In the genomic region with DNA sequence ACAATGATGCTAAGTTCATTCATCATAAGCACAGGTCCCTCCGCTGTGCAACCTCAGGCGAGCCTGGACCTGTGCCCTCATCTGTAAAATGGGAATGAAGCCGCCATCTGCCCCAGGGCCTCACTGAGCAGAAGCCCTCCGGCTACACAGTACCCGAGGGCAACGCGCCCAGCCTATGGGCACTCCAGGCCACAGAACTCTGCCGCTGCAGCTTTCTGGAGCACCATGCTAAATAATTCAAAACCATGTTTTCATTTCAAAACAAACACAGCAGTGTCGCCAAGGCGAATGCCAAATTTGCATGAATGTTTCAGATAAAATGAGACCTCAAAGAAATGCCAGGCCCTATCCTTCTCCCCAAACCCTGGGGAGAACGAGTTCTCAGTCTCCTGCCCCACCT, we compare ENCODE assay signal across 17 cellular contexts. TPM values are rescaled to one million over a fixed set of nuclear protein-coding genes. Genes with fewer than 3 reads are reported as not detected.
DNase-seq lines count a peak whose midpoint lies in the region; ATAC-seq and TF ChIP-seq lines count a peak whose summit lies in the region.
"Had no signal": no experiment of that assay in that cellular context is flagged by ENCODE, and none has a peak within 500 bp of the region (broad histone marks: within the 10 kb centered on the region; RNA-seq: fewer than 3 reads in every experiment).

No MANE protein-coding gene starts in this region.

- no CpG with 5 or more reads among the region's 11 CpGs for WGBS in H9 (ENCODE audit: extremely low coverage, insufficient read length, low lambda C conversion rate)
- 23 to 43% methylated on average over 1 to 2 of the region's 11 CpGs for WGBS in gastroesophageal sphincter (ENCODE audit: low coverage in 1 of 2), 2 donors

- no peak overlapping the region for H3K4ac ChIP-seq in H9 (ENCODE audit: low read depth, low read length)

- H2BK5ac ChIP-seq in H9 (ENCODE audit: insufficient read length, low read length), result no peak overlapping the region

- H4K5ac ChIP-seq in H9 (ENCODE audit: insufficient read length, low read depth, low read length), result no peak overlapping the region

- no peak overlapping the region for H2AK5ac ChIP-seq in H9 (ENCODE audit: insufficient read length, low read length)

- no peak overlapping the region for H2AFZ ChIP-seq in H9 (ENCODE audit: low read length)

- 0 out of 5 replicates have a peak overlapping the region, but pooled peaks of 1 of the 2 experiments have one; percentile 52 for H3K4me3 Mint-ChIP-seq in H9
- H3K4me3 Mint-ChIP-seq in stimulated activated naive B cell treated with anti-CD40 and anti-IgM and Interleukin-4, amounts not matched to agents 10 μg/mL and 1 μg/mL and 100 μg/mL, for 72 hours, result no peak overlapping the region
- H3K4me3 Mint-ChIP-seq: activated CD8-positive, alpha-beta memory T cell treated with anti-CD3 and anti-CD28 coated beads, Interleukin-2, amount 10 ng/mL, durations not matched to agents 7 days and 5 days; activated naive CD4-positive, alpha-beta T cell treated with anti-CD3 and anti-CD28 coated beads for 36 hours; HFFc6 had no signal

- H3K4me3 ChIP-seq in gastroesophageal sphincter, result no peak overlapping the region
- no peak overlapping the region for H3K4me3 ChIP-seq in BE2C (ENCODE audit: low read depth, low read length)
- H3K4me3 ChIP-seq: uterus had no signal

- peak overlapping the region in 2 of 3 experiments; percentile 44 to 77; a peak in 1 of 7 replicates for H3K27ac Mint-ChIP-seq in H9
- H3K27ac Mint-ChIP-seq in stimulated activated naive B cell treated with anti-CD40 and anti-IgM and Interleukin-4, amounts not matched to agents 10 μg/mL and 1 μg/mL and 100 μg/mL, for 72 hours, result peak overlapping the region; percentile 51
- H3K27ac Mint-ChIP-seq: activated CD8-positive, alpha-beta memory T cell treated with anti-CD3 and anti-CD28 coated beads, Interleukin-2, amount 10 ng/mL, durations not matched to agents 7 days and 5 days; activated naive CD4-positive, alpha-beta T cell treated with anti-CD3 and anti-CD28 coated beads for 36 hours; HFFc6 had no signal

- TF ChIP-seq EP300 in gastroesophageal sphincter (IDR thresholded peaks at IDR 0.05), result no peak

- H4K20me1 ChIP-seq in H9 (ENCODE audit: control insufficient read depth, insufficient read depth, insufficient read length), result no peaks in the 10 kb centered on the region

- POLR2A ChIA-PET in RWPE1 (lab: Yijun Ruan, JAX; ENCODE audit: low non-redundant PET), result no interaction called here

- H3K79me2 ChIP-seq in H9 (ENCODE audit: insufficient read depth, low read length), result peaks cover 64% of the 10 kb centered on the region; the same call in 1 of the 2 replicates

- peaks cover 10% of the 10 kb centered on the region for H3K23me2 ChIP-seq in H9 (ENCODE audit: insufficient read length, low read depth, low read length, poor library complexity, severe bottlenecking)

- H3K9ac ChIP-seq in H9 (ENCODE audit: extremely low read depth, insufficient read length, low read length), result no peak overlapping the region

- no peak overlapping the region for H2BK12ac ChIP-seq in H9 (ENCODE audit: insufficient read length, low read depth, low read length)

- H3K56ac ChIP-seq in H9 (ENCODE audit: insufficient read length, low read depth, low read length), result no peak overlapping the region

- CTCF ChIA-PET in RWPE1 (lab: Yijun Ruan, JAX), result interaction anchor here (1.0 kb wide), 1 partner anchor 156 kb away, joined by 4 read pairs; no protein-coding TSS in a partner anchor

- H3K4me1 ChIP-seq in H9 (ENCODE audit: insufficient read depth, low read length) (peaks cover 12% of the 10 kb centered on the region; the same call in 1 of the 2 replicates), gastroesophageal sphincter (peaks cover 0 to 87% (median 44%) of the 10 kb centered on the region in 3 donors), BE2C (peaks cover 8% of the 10 kb centered on the region)

- H3K27me3 Mint-ChIP-seq in H9 (ENCODE audit: low read depth), result no peaks in the 10 kb centered on the region
- no peaks in the 10 kb centered on the region for H3K27me3 Mint-ChIP-seq in stimulated activated naive B cell treated with anti-CD40 and anti-IgM and Interleukin-4, amounts not matched to agents 10 μg/mL and 1 μg/mL and 100 μg/mL, for 72 hours
- H3K27me3 Mint-ChIP-seq: activated CD8-positive, alpha-beta memory T cell treated with anti-CD3 and anti-CD28 coated beads, Interleukin-2, amount 10 ng/mL, durations not matched to agents 7 days and 5 days had no signal

- H3K27ac ChIP-seq in H9 (ENCODE audit: insufficient read length, low read depth, low read length) (no peak overlapping the region), RWPE1 (peak overlapping the region; percentile 58), gastroesophageal sphincter (peak overlapping the region in 3 of 4 donors; percentile 98 to 100 (median 100))
- H3K27ac ChIP-seq: C4-2B had no signal

- no peak for TF ChIP-seq POLR2A in gastroesophageal sphincter (IDR thresholded peaks at IDR 0.05)

- no peak overlapping the region for H2BK15ac ChIP-seq in H9 (ENCODE audit: low read depth, low read length)

- H3K79me1 ChIP-seq in H9 (ENCODE audit: insufficient read depth, low read depth, low read length, poor library complexity, severe bottlenecking), result peaks cover 5% of the 10 kb centered on the region

- H3K27me3 ChIP-seq in H9 (ENCODE audit: insufficient read depth, low read length) (no peaks in the 10 kb centered on the region), gastroesophageal sphincter (no peaks in the 10 kb centered on the region), BE2C (no peaks in the 10 kb centered on the region)
- H3K27me3 ChIP-seq: uterus had no signal

- no peak overlapping the region for H3K23ac ChIP-seq in H9 (ENCODE audit: insufficient read length, low read depth, low read length)

- no peak overlapping the region for H3K14ac ChIP-seq in H9 (ENCODE audit: insufficient read depth, low read length)

- peaks cover 50 to 63% of the 10 kb centered on the region in 2 experiments for H3K4me1 Mint-ChIP-seq in H9
- peaks cover 37 to 78% of the 10 kb centered on the region in 2 donors for H3K4me1 Mint-ChIP-seq in stimulated activated naive B cell treated with anti-CD40 and anti-IgM and Interleukin-4, amounts not matched to agents 10 μg/mL and 1 μg/mL and 100 μg/mL, for 72 hours

- no peak overlapping the region for H4K91ac ChIP-seq in H9 (ENCODE audit: insufficient read length, low read depth, low read length)

- H4K8ac ChIP-seq in H9 (replicated peaks; ENCODE audit: insufficient read length, low read depth, low read length), result no peak overlapping the region

- no peak for DNase-seq in H9
- no peak for DNase-seq in RWPE1 (ENCODE audit: low spot score)
- no peak for DNase-seq in stimulated activated naive B cell treated with anti-CD40 and anti-IgM and Interleukin-4, amounts not matched to agents 10 μg/mL and 1 μg/mL and 100 μg/mL, for 72 hours
- no peak for DNase-seq in BE2C
- DNase-seq in activated gamma-delta T cell treated with Interleukin-2 at 50 U/mL for 16 hours, result no peak
- DNase-seq in kidney tubule cell (ENCODE audit: low spot score), result no peak
- DNase-seq: activated CD8-positive, alpha-beta memory T cell treated with anti-CD3 and anti-CD28 coated beads, Interleukin-2, amount 10 ng/mL, durations not matched to agents 7 days and 5 days; activated naive CD4-positive, alpha-beta T cell treated with anti-CD3 and anti-CD28 coated beads for 36 hours; HFFc6; NCI-H1436 treated with DMSO at 0.1 percent for 48 hours; NCI-H510A treated with DMSO at 0.1 percent for 48 hours; stimulated activated CD4-positive, alpha-beta T cell treated with anti-CD3 and anti-CD28 coated beads, Interleukin-4, amount 100 ng/mL, for 4 hours; T-helper 1 cell; uterus had no signal

- H3T11ph ChIP-seq in H9 (ENCODE audit: low read length), result no peak overlapping the region

- no peaks in the 10 kb centered on the region for H3K36me3 ChIP-seq in gastroesophageal sphincter
- H3K36me3 ChIP-seq in BE2C, result peaks cover 16% of the 10 kb centered on the region
- H3K36me3 ChIP-seq: uterus had no signal

- H3K9me3 ChIP-seq in H9 (ENCODE audit: control insufficient read depth, low read depth, low read length) (no peaks in the 10 kb centered on the region), gastroesophageal sphincter (no peaks in the 10 kb centered on the region), BE2C (no peaks in the 10 kb centered on the region)
- H3K9me3 ChIP-seq: uterus had no signal

- H2BK120ac ChIP-seq in H9 (ENCODE audit: low read depth, low read length, poor library complexity, severe bottlenecking), result no peak overlapping the region

- H3K18ac ChIP-seq in H9 (ENCODE audit: insufficient read length, low read depth, low read length), result no peak overlapping the region

- H3K4me2 ChIP-seq in H9 (ENCODE audit: insufficient read depth, insufficient read length, low read length), result no peak overlapping the region

- H2BK20ac ChIP-seq in H9 (ENCODE audit: low read depth, low read length, poor library complexity, severe bottlenecking), result no peak overlapping the region

- no peak for ATAC-seq in gastroesophageal sphincter
- no peak for ATAC-seq in stimulated activated naive B cell treated with anti-CD40 and anti-IgM and Interleukin-4, amounts not matched to agents 10 μg/mL and 1 μg/mL and 100 μg/mL, for 72 hours (replicated peaks)
- ATAC-seq: activated CD4-positive, CD25-positive, alpha-beta regulatory T cell treated with anti-CD3 and anti-CD28 coated beads, Interleukin-2, amount 50 U/mL, for 24 hours; activated CD8-positive, alpha-beta memory T cell treated with anti-CD3 and anti-CD28 coated beads, Interleukin-2, amount 10 ng/mL, durations not matched to agents 7 days and 5 days had no signal

- TF ChIP-seq CTCF in H9 (conservative IDR thresholded peaks at IDR 0.05), result no peak
- no peak for TF ChIP-seq CTCF in RWPE1 (conservative IDR thresholded peaks at IDR 0.05; ENCODE audit: low read depth)
- TF ChIP-seq CTCF in gastroesophageal sphincter (IDR thresholded peaks at IDR 0.05), result no peak
- TF ChIP-seq CTCF in BE2C (IDR thresholded peaks at IDR 0.05; ENCODE audit: low read depth, low read length), result no peak

- peaks cover 6 to 8% (median 7%) of the 10 kb centered on the region in 3 experiments; a peak in 6 of 7 replicates for H3K36me3 Mint-ChIP-seq in H9 (ENCODE audit: insufficient read depth in 1 of 3, low read depth in 3 of 3)
- H3K36me3 Mint-ChIP-seq in stimulated activated naive B cell treated with anti-CD40 and anti-IgM and Interleukin-4, amounts not matched to agents 10 μg/mL and 1 μg/mL and 100 μg/mL, for 72 hours, result peaks cover 10 to 11% of the 10 kb centered on the region in 2 donors
- H3K36me3 Mint-ChIP-seq: activated CD8-positive, alpha-beta memory T cell treated with anti-CD3 and anti-CD28 coated beads, Interleukin-2, amount 10 ng/mL, durations not matched to agents 7 days and 5 days had no signal

- H3K9me3 Mint-ChIP-seq in H9, result no peaks in the 10 kb centered on the region
- peaks cover 0 to 1% of the 10 kb centered on the region in 2 donors for H3K9me3 Mint-ChIP-seq in stimulated activated naive B cell treated with anti-CD40 and anti-IgM and Interleukin-4, amounts not matched to agents 10 μg/mL and 1 μg/mL and 100 μg/mL, for 72 hours
- H3K9me3 Mint-ChIP-seq: activated naive CD4-positive, alpha-beta T cell treated with anti-CD3 and anti-CD28 coated beads for 36 hours had no signal

RNA-seq across cellular contexts. Expression of a gene that starts 4.0 kb away (rescaled TPM):
- total RNA-seq in H9 (2021), result 220 and 226 TPM in 2 replicates
- total RNA-seq in gastroesophageal sphincter, result 100 to 1,000 TPM in 2 of 4 donors, 10 to 100 TPM in 2; 67.2 to 148 (median 105) TPM
- 138 TPM for polyA plus RNA-seq in BE2C (2012; ENCODE audit: insufficient read depth, insufficient read length, low read depth)
